8 cellular contexts compared by ENCODE assay signal in genomic region chr22:41444360-41445170, GRCh38. TPM values are rescaled to one million over a fixed set of nuclear protein-coding genes. Genes with fewer than 3 reads are reported as not detected.
DNase-seq lines count a peak whose midpoint lies in the region; ATAC-seq, FAIRE-seq and TF ChIP-seq lines count a peak whose summit lies in the region.

No MANE protein-coding gene starts in this region.

- no peaks in the 10 kb centered on the region for H3K9me3 ChIP-seq in A549

- peak; percentile 77 to 96 for DNase-seq in A549 (ENCODE audit: low read depth in 1 of 2, low spot score in 1 of 2)
- DNase-seq in NCI-H2196 treated with DMSO at 0.1 percent for 48 hours (lab: John Stamatoyannopoulos, UW; ENCODE audit: unreplicated experiment), result peak; percentile 95
- peak; percentile 72 for DNase-seq in activated B cell treated with CpG ODN at 0.5 μM for 24 hours
- DNase-seq in cardiac fibroblast (ENCODE audit: low read depth in 2 of 2), result peak; percentile 96 to 98
- peak; percentile 83 for DNase-seq in iPS-NIHi11 (ENCODE audit: low spot score)

- H3K27ac ChIP-seq in A549, result peak overlapping the region; percentile 100
- H3K27ac ChIP-seq in skin epidermis, result peak overlapping the region; percentile 40 to 100 (median 99)

- no peaks in the 10 kb centered on the region for H3K9me3 Mint-ChIP-seq in activated B cell treated with CpG ODN at 0.5 μM for 24 hours

- no peaks in the 10 kb centered on the region for H3K27me3 Mint-ChIP-seq in activated B cell treated with CpG ODN at 0.5 μM for 24 hours

- peaks cover 15% of the 10 kb centered on the region for H3K4me1 ChIP-seq in A549

- TF ChIP-seq CTCF in A549 (IDR thresholded peaks at IDR 0.05) (no peak), activated B cell treated with CpG ODN at 0.5 μM for 24 hours (IDR thresholded peaks at IDR 0.05) (no peak), cardiac fibroblast (IDR thresholded peaks at IDR 0.05; ENCODE audit: low read depth, low read length) (no peak)

- peak overlapping the region; percentile 94 for H3K4me2 ChIP-seq in A549

- 2% methylated on average over 32 of the region's 37 CpGs for WGBS in A549 (ENCODE audit: missing lambda C conversion rate)

- H3K4me1 Mint-ChIP-seq in activated B cell treated with CpG ODN at 0.5 μM for 24 hours, result peaks cover 38% of the 10 kb centered on the region

- peak overlapping the region; percentile 98 for H3K27ac Mint-ChIP-seq in activated B cell treated with CpG ODN at 0.5 μM for 24 hours

- no peak for TF ChIP-seq RAD21 in A549 (conservative IDR thresholded peaks at IDR 0.05 in 1 of 2, IDR thresholded peaks at IDR 0.05 in 1 of 2)

- H3K4me3 Mint-ChIP-seq in activated B cell treated with CpG ODN at 0.5 μM for 24 hours, result peak overlapping the region; percentile 95

- FAIRE-seq in A549 (lab: Jason Lieb, UNC), result no peak

- intact Hi-C loops in activated B cell treated with CpG ODN at 0.5 μM for 24 hours (cut with micrococcal nuclease), result loop anchor here (1.0 to 10.0 kb wide), 3 partner anchors 20 to 350 kb away; partner anchors contain the start of genes EP300 and TEF

- TF ChIP-seq EP300 in A549 (IDR thresholded peaks at IDR 0.05), result no peak

- no peak for TF ChIP-seq POLR2A in A549 (IDR thresholded peaks at IDR 0.05; ENCODE audit: low read length)

- ATAC-seq in A549 (peak; percentile 66 to 79), GM18867 (IDR thresholded peaks at IDR 0.05; ENCODE audit: unreplicated experiment) (peak; percentile 46), HG03108 (IDR thresholded peaks at IDR 0.05; ENCODE audit: unreplicated experiment) (peak; percentile 50), activated B cell treated with CpG ODN at 0.5 μM for 24 hours (ENCODE audit: low read depth) (peak; percentile 40)

- CTCF ChIA-PET in A549 (lab: Yijun Ruan, JAX) (interaction anchor here (1.7 to 2.4 kb wide), 2 partner anchors 41 to 83 kb away, joined by 4 to 5 read pairs; no protein-coding TSS in a partner anchor), activated B cell treated with CpG ODN at 0.5 μM for 24 hours (lab: Charles Lee) (interaction anchor here (1.0 to 3.1 kb wide), 3 partner anchors 34 to 57 kb away, joined by 3 to 19 read pairs (median 6); no protein-coding TSS in a partner anchor)

- POLR2A ChIA-PET in A549 (lab: Yijun Ruan, JAX) (interaction anchor here (0.9 to 2.6 kb wide), 2 partner anchors 24 to 63 kb away, joined by 4 to 20 read pairs; partner anchors contain the start of genes ACO2, PHF5A and TEF), activated B cell treated with CpG ODN at 0.5 μM for 24 hours (lab: Charles Lee) (interaction anchor here (0.6 to 10.7 kb wide), 15 partner anchors 7 to 143 kb away, joined by 3 to 584 read pairs (median 8); partner anchors contain the start of genes ACO2, PHF5A, TEF and ZC3H7B)

- H3K4me3 ChIP-seq in A549 (peak overlapping the region; percentile 96), cardiac fibroblast (replicated peaks in 1 of 2; ENCODE audit: low read depth in 2 of 2, low read length in 2 of 2) (peak overlapping the region; percentile 61 to 95), skin epidermis (peak overlapping the region; percentile 81 to 99 (median 97))

- H3K36me3 Mint-ChIP-seq in activated B cell treated with CpG ODN at 0.5 μM for 24 hours (ENCODE audit: low read depth), result peaks cover 50% of the 10 kb centered on the region

TF ChIP-seq in A549, 52 proteins besides CTCF, POLR2A, EP300 and RAD21:
- TF ChIP-seq SREBF2 (IDR thresholded peaks at IDR 0.05), result no peak
- TF ChIP-seq CHD4 (IDR thresholded peaks at IDR 0.05; ENCODE audit: borderline replicate concordance), result no peak
- TF ChIP-seq, protein P1, sequence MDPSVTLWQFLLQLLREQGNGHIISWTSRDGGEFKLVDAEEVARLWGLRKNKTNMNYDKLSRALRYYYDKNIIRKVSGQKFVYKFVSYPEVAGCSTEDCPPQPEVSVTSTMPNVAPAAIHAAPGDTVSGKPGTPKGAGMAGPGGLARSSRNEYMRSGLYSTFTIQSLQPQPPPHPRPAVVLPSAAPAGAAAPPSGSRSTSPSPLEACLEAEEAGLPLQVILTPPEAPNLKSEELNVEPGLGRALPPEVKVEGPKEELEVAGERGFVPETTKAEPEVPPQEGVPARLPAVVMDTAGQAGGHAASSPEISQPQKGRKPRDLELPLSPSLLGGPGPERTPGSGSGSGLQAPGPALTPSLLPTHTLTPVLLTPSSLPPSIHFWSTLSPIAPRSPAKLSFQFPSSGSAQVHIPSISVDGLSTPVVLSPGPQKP (IDR thresholded peaks at IDR 0.05; ENCODE audit: low read depth, low read length), result no peak
- peak in 1 of 2 experiments; percentile 42; a peak in 1 of 5 replicates for TF ChIP-seq JUN (IDR thresholded peaks at IDR 0.05)
- no peak for TF ChIP-seq RFX5 (IDR thresholded peaks at IDR 0.05)

RNA-seq across cellular contexts. Expression of gene TOB2, which starts 2.0 kb away (rescaled TPM):
- polyA plus RNA-seq in A549 (2011; rRNA removed), result 11.4 and 11.7 TPM in 2 replicates
- polyA plus RNA-seq in A549 (2012; cell fraction: cytosol; rRNA removed), result 8.6 and 10.5 TPM in 2 replicates
- polyA plus RNA-seq in A549 (2012; cell fraction: nucleus; rRNA removed), result 13.0 and 13.3 TPM in 2 replicates
- polyA plus RNA-seq in A549 (2017; fragmentation: RNase III; extraction: RNeasy Plus Mini Kit Qiagen cat#74134 plus additional on column Dnase treatment), result 13.6 to 14.7 TPM (median 14.4 TPM) in 3 replicates
- polyA minus RNA-seq in A549 (2011; rRNA and poly(A)+ RNA removed), result 18.0 and 21.6 TPM in 2 replicates
- 53.7 and 60.3 TPM in 2 replicates for total RNA-seq in activated B cell treated with CpG ODN at 0.5 μM for 24 hours

RNA-seq across cellular contexts. Expression of gene PHF5A, which starts 23.9 kb away (rescaled TPM):
- polyA plus RNA-seq in A549 (2011; rRNA removed) (69.4 and 82.6 TPM in 2 replicates), A549 (2017; fragmentation: RNase III; extraction: RNeasy Plus Mini Kit Qiagen cat#74134 plus additional on column Dnase treatment) (78.4 to 86.6 TPM (median 80.1 TPM) in 3 replicates)
- 66.3 and 69.3 TPM in 2 replicates for polyA plus RNA-seq in A549 (2012; cell fraction: cytosol; rRNA removed)
- 17.9 and 41.9 TPM in 2 replicates for polyA plus RNA-seq in A549 (2012; cell fraction: nucleus; rRNA removed)
- polyA minus RNA-seq in A549 (2011; rRNA and poly(A)+ RNA removed), result 31.4 and 38.0 TPM in 2 replicates
- 47.4 and 54.0 TPM in 2 replicates for total RNA-seq in activated B cell treated with CpG ODN at 0.5 μM for 24 hours

RNA-seq across cellular contexts. Expression of gene ACO2, which starts 24.4 kb away (rescaled TPM):
- 30.7 and 32.8 TPM in 2 replicates for polyA plus RNA-seq in A549 (2011; rRNA removed)
- polyA plus RNA-seq in A549 (2012; cell fraction: cytosol; rRNA removed), result 56.6 and 60.1 TPM in 2 replicates
- polyA plus RNA-seq in A549 (2012; cell fraction: nucleus; rRNA removed), result 70.9 and 105 TPM in 2 replicates
- 43.7 to 45.7 TPM (median 43.7 TPM) in 3 replicates for polyA plus RNA-seq in A549 (2017; fragmentation: RNase III; extraction: RNeasy Plus Mini Kit Qiagen cat#74134 plus additional on column Dnase treatment)
- 40.0 and 48.5 TPM in 2 replicates for polyA minus RNA-seq in A549 (2011; rRNA and poly(A)+ RNA removed)
- 152 and 153 TPM in 2 replicates for total RNA-seq in activated B cell treated with CpG ODN at 0.5 μM for 24 hours

Comparison
In these comparisons a context has a peak if more than half of its experiments do, and no peak if none do; other contexts are left out.
1. Peak in every context shown above with its lines: DNase-seq, ATAC-seq, H3K4me3 ChIP-seq and H3K27ac ChIP-seq.